10 cellular contexts compared by ENCODE assay signal in the genomic region with DNA sequence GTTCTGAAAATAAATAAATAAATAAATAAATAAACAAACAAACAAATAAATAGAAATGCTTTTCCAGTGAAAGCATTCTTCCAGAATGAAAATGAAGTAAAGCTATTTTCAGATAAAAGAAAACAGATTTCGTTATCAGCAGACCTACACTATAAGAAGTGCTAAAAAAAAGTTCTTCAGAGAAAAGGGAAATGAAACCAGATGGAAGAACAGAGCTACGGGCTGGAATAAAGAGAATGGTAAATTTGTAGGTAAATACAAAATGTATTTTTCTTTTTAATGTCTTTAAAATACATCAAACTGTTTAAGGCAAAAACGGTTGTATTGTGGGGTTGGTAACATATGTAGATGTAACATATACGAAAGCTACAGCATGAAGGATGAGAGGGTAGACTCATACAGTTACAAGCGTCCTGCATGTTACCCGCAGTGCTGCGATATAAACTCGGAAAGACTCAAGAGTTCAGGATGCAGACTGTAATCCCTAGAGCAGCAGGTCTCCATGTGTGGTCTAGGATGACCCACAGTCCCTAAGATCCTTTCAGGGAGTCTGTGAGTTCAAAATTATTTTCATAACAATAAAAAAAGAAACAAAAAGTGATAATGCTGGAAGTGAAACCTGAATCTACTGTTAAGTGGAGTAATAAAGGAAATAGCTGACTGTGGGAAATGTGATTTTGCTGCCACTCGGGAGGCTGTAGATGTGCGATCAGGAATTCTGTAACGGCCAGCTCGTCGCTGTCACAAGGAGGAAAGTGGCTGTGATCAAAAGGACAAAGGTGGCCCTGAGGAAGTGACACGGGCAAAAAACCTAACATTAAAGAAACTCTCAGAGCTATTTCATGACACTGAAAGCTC. TPM values are rescaled to one million over a fixed set of nuclear protein-coding genes. Genes with fewer than 3 reads are reported as not detected.
A peak's percentile ranks its signal among the peaks of the same experiment; 100 is the strongest.
DNase-seq lines count a peak whose midpoint lies in the region; ATAC-seq, FAIRE-seq and TF ChIP-seq lines count a peak whose summit lies in the region.
"Had no signal": no experiment of that assay in that cellular context is flagged by ENCODE, and none has a peak within 500 bp of the region (broad histone marks: within the 10 kb centered on the region; RNA-seq: fewer than 3 reads in every experiment).

No MANE protein-coding gene starts in this region.

- H3K4me1 Mint-ChIP-seq in activated B cell treated with CpG ODN at 0.5 μM for 24 hours (peaks cover 74% of the 10 kb centered on the region), neural crest cell (peaks cover 22% of the 10 kb centered on the region), chondrocyte (ENCODE audit: low read depth) (peaks cover 12% of the 10 kb centered on the region), endothelial cell (ENCODE audit: unreplicated experiment) (peaks cover 5% of the 10 kb centered on the region)

- DNase-seq in GM12891 (ENCODE audit: insufficient read length, low spot score) (no peak), activated B cell treated with CpG ODN at 0.5 μM for 24 hours (no peak), neural crest cell (ENCODE audit: low read depth, low spot score) (no peak), NCI-H82 (lab: John Stamatoyannopoulos, UW) (no peak), chondrocyte (ENCODE audit: low spot score) (no peak), endothelial cell (ENCODE audit: low spot score) (no peak)
- DNase-seq: KG1 had no signal

- peak; percentile 47 for FAIRE-seq in GM12891 (lab: Jason Lieb, UNC)

- H3K4me3 Mint-ChIP-seq in activated B cell treated with CpG ODN at 0.5 μM for 24 hours = peak overlapping the region; percentile 80
- H3K4me3 Mint-ChIP-seq in neural crest cell = peak overlapping the region; percentile 6
- H3K4me3 Mint-ChIP-seq in chondrocyte (ENCODE audit: unreplicated experiment) = no peak overlapping the region
- H3K4me3 Mint-ChIP-seq in endothelial cell (ENCODE audit: unreplicated experiment) = no peak overlapping the region

- POLR2A ChIA-PET in activated B cell treated with CpG ODN at 0.5 μM for 24 hours (lab: Charles Lee) = interaction anchor here (0.6 to 0.7 kb wide), 3 partner anchors 16 to 1319 kb away, joined by 3 to 7 read pairs (median 3); no protein-coding TSS in a partner anchor

- H3K36me3 Mint-ChIP-seq in activated B cell treated with CpG ODN at 0.5 μM for 24 hours (ENCODE audit: low read depth) = peaks cover 4% of the 10 kb centered on the region
- no peaks in the 10 kb centered on the region for H3K36me3 Mint-ChIP-seq in neural crest cell (ENCODE audit: low read depth)
- no peaks in the 10 kb centered on the region for H3K36me3 Mint-ChIP-seq in chondrocyte (ENCODE audit: low read depth)
- H3K36me3 Mint-ChIP-seq in endothelial cell (ENCODE audit: low read depth, unreplicated experiment) = peaks cover 5% of the 10 kb centered on the region

- peak overlapping the region; percentile 89 for H3K27ac Mint-ChIP-seq in activated B cell treated with CpG ODN at 0.5 μM for 24 hours
- no peak overlapping the region for H3K27ac Mint-ChIP-seq in neural crest cell (ENCODE audit: unreplicated experiment)
- no peak overlapping the region for H3K27ac Mint-ChIP-seq in chondrocyte (ENCODE audit: unreplicated experiment)
- no peak overlapping the region for H3K27ac Mint-ChIP-seq in endothelial cell (ENCODE audit: unreplicated experiment)
- H3K27ac Mint-ChIP-seq: activated naive CD4-positive, alpha-beta T cell treated with anti-CD3 and anti-CD28 coated beads, Interleukin-2, amount 50 U/mL, for 72 hours had no signal

- ATAC-seq in HG02798 (IDR thresholded peaks at IDR 0.05; ENCODE audit: poor library complexity, unreplicated experiment) (peak; percentile 17), activated B cell treated with CpG ODN at 0.5 μM for 24 hours (ENCODE audit: low read depth) (peak; percentile 26), GM21447 (IDR thresholded peaks at IDR 0.05; ENCODE audit: unreplicated experiment) (no peak)

- intact Hi-C loops in activated B cell treated with CpG ODN at 0.5 μM for 24 hours (cut with micrococcal nuclease) = loop anchor here (2.0 to 10.0 kb wide), 7 partner anchors 103 to 1921 kb away; partner anchors contain the start of genes NAPG, RAB31, RALBP1 and VAPA

- CTCF ChIA-PET in activated B cell treated with CpG ODN at 0.5 μM for 24 hours (lab: Charles Lee) = interaction anchor here (0.8 to 2.0 kb wide), 7 partner anchors 20 to 384 kb away, joined by 3 to 5 read pairs (median 3); no protein-coding TSS in a partner anchor

- peak; percentile 62 for TF ChIP-seq POLR2A in GM12891 (IDR thresholded peaks at IDR 0.05; ENCODE audit: low read depth, low read length)

- H3K27me3 Mint-ChIP-seq in activated B cell treated with CpG ODN at 0.5 μM for 24 hours (no peaks in the 10 kb centered on the region), neural crest cell (ENCODE audit: low read depth) (peaks cover 37% of the 10 kb centered on the region), chondrocyte (ENCODE audit: low read depth) (peaks cover 26% of the 10 kb centered on the region), endothelial cell (ENCODE audit: unreplicated experiment) (peaks cover 6% of the 10 kb centered on the region)

- TF ChIP-seq CTCF in activated B cell treated with CpG ODN at 0.5 μM for 24 hours (IDR thresholded peaks at IDR 0.05) (no peak), neural crest cell (conservative IDR thresholded peaks at IDR 0.05) (no peak), chondrocyte (IDR thresholded peaks at IDR 0.05) (no peak), endothelial cell (IDR thresholded peaks at IDR 0.05; ENCODE audit: unreplicated experiment) (no peak)

- H3K9me3 Mint-ChIP-seq in activated B cell treated with CpG ODN at 0.5 μM for 24 hours = no peaks in the 10 kb centered on the region
- no peaks in the 10 kb centered on the region for H3K9me3 Mint-ChIP-seq in neural crest cell
- H3K9me3 Mint-ChIP-seq in chondrocyte (ENCODE audit: low read depth) = no peaks in the 10 kb centered on the region
- no peaks in the 10 kb centered on the region for H3K9me3 Mint-ChIP-seq in endothelial cell (ENCODE audit: unreplicated experiment)
- H3K9me3 Mint-ChIP-seq: activated naive CD4-positive, alpha-beta T cell treated with anti-CD3 and anti-CD28 coated beads, Interleukin-2, amount 50 U/mL, for 72 hours had no signal

TF ChIP-seq in GM12891, 5 proteins besides CTCF, POLR2A, EP300 and RAD21:
- peak; percentile 93 for TF ChIP-seq SPI1 (IDR thresholded peaks at IDR 0.05; ENCODE audit: low read depth, low read length)
- no peak for TF ChIP-seq POLR2AphosphoS5 (IDR thresholded peaks at IDR 0.05; ENCODE audit: low read depth, low read length)

RNA-seq across cellular contexts. Expression of gene RAB12, which starts 5.3 kb away (rescaled TPM):
- polyA plus RNA-seq in GM12891 (2012; ENCODE audit: low read depth, missing spikeins) = 8.6 TPM
- total RNA-seq in activated B cell treated with CpG ODN at 0.5 μM for 24 hours = 25.3 and 27.5 TPM in 2 replicates
- 25.0 and 26.5 TPM in 2 replicates for total RNA-seq in neural crest cell
- total RNA-seq in chondrocyte = 40.9 to 44.6 TPM (median 41.3 TPM) in 3 replicates
- total RNA-seq in endothelial cell (ENCODE audit: unreplicated experiment) = 35.3 TPM

Comparison
In these comparisons a context has a peak if more than half of its experiments do, and no peak if none do; other contexts are left out.
1. H3K4me3 Mint-ChIP-seq: peak in activated B cell treated with CpG ODN at 0.5 μM for 24 hours (single experiment) and neural crest cell (single experiment); none in chondrocyte (single experiment) and endothelial cell (single experiment).